8 cellular contexts compared by ENCODE assay signal in genomic region chr1:6246497-6247295, GRCh38. TPM values are rescaled to one million over a fixed set of nuclear protein-coding genes. Genes with fewer than 3 reads are reported as not detected.
DNase-seq lines count a peak whose midpoint lies in the region; ATAC-seq and TF ChIP-seq lines count a peak whose summit lies in the region.

No MANE protein-coding gene starts in this region.

- H4K8ac ChIP-seq in H9 (replicated peaks; ENCODE audit: insufficient read length, low read depth, low read length) = no peak overlapping the region

- no peaks in the 10 kb centered on the region for H3K36me3 Mint-ChIP-seq in H9 (ENCODE audit: insufficient read depth in 1 of 3, low read depth in 3 of 3)

- H3K27ac ChIP-seq in BLaER1 treated with 17β-estradiol and CSF1 and Interleukin-3, amounts not matched to agents 10 nM and 100 nM = no peak overlapping the region
- H3K27ac ChIP-seq in H9 (ENCODE audit: insufficient read length, low read depth, low read length) = no peak overlapping the region

- no peak overlapping the region for H2BK5ac ChIP-seq in H9 (ENCODE audit: insufficient read length, low read length)

- ATAC-seq in HG03039 (IDR thresholded peaks at IDR 0.05; ENCODE audit: unreplicated experiment) = no peak

- peak overlapping the region; percentile 78 to 83 for H3K4me3 Mint-ChIP-seq in H9

- H3K4me1 ChIP-seq in BLaER1 treated with 17β-estradiol and CSF1 and Interleukin-3, amounts not matched to agents 10 nM and 100 nM = peaks cover 35 to 83% (median 68%) of the 10 kb centered on the region in 10 experiments
- H3K4me1 ChIP-seq in H9 (ENCODE audit: insufficient read depth, low read length) = peaks cover 2% of the 10 kb centered on the region; the same call in 1 of the 2 replicates

- no peak overlapping the region for H2BK20ac ChIP-seq in H9 (ENCODE audit: low read depth, low read length, poor library complexity, severe bottlenecking)

- H3K9ac ChIP-seq in BLaER1 treated with 17β-estradiol and CSF1 and Interleukin-3, amounts not matched to agents 10 nM and 100 nM = no peak overlapping the region
- no peak overlapping the region for H3K9ac ChIP-seq in H9 (ENCODE audit: extremely low read depth, insufficient read length, low read length)

- H3T11ph ChIP-seq in H9 (ENCODE audit: low read length) = no peak overlapping the region

- DNase-seq in H9 = peak; percentile 94
- DNase-seq in NCI-H345 (lab: John Stamatoyannopoulos, UW) = peak; percentile 84
- DNase-seq in activated CD4-positive, alpha-beta T cell treated with anti-CD3 and anti-CD28 coated beads for 4 hours = peak; percentile 81
- peak; percentile 76 for DNase-seq in choroid plexus epithelial cell (ENCODE audit: low read depth)
- peak; percentile 95 for DNase-seq in left kidney (ENCODE audit: low read depth, low spot score)
- peak; percentile 83 for DNase-seq in stimulated activated CD4-positive, alpha-beta T cell treated with anti-CD3 and anti-CD28 coated beads, Interleukin-4, amount 100 ng/mL, for 1 hour

- H2AK5ac ChIP-seq in H9 (ENCODE audit: insufficient read length, low read length) = no peak overlapping the region

- H3K9me3 Mint-ChIP-seq in H9 = no peaks in the 10 kb centered on the region

- no peak overlapping the region for H2BK12ac ChIP-seq in H9 (ENCODE audit: insufficient read length, low read depth, low read length)

- no peak overlapping the region for H3K23ac ChIP-seq in H9 (ENCODE audit: insufficient read length, low read depth, low read length)

- H3K36me3 ChIP-seq in BLaER1 treated with 17β-estradiol and CSF1 and Interleukin-3, amounts not matched to agents 10 nM and 100 nM = peaks cover 0 to 1% (median 0%) of the 10 kb centered on the region in 11 experiments; a peak in 1 of 22 replicates

- H3K27me3 ChIP-seq in BLaER1 treated with 17β-estradiol and CSF1 and Interleukin-3, amounts not matched to agents 10 nM and 100 nM = peaks cover 79 to 98% (median 89%) of the 10 kb centered on the region in 11 experiments
- H3K27me3 ChIP-seq in H9 (ENCODE audit: insufficient read depth, low read length) = peaks cover 18% of the 10 kb centered on the region; the same call in 1 of the 2 replicates

- TF ChIP-seq CTCF in H9 (conservative IDR thresholded peaks at IDR 0.05) (peak; percentile 94), choroid plexus epithelial cell (conservative IDR thresholded peaks at IDR 0.05; ENCODE audit: low read depth, low read length) (peak; percentile 93)

- no peak overlapping the region for H3K4me3 ChIP-seq in BLaER1 treated with 17β-estradiol and CSF1 and Interleukin-3, amounts not matched to agents 10 nM and 100 nM
- H3K4me3 ChIP-seq in choroid plexus epithelial cell (ENCODE audit: low read depth, low read length) = no peak overlapping the region

- H2BK120ac ChIP-seq in H9 (ENCODE audit: low read depth, low read length, poor library complexity, severe bottlenecking) = no peak overlapping the region

- H3K9me3 ChIP-seq in BLaER1 treated with 17β-estradiol and CSF1 and Interleukin-3, amounts not matched to agents 10 nM and 100 nM (replicated peaks in 1 of 11) = no peaks in the 10 kb centered on the region
- no peaks in the 10 kb centered on the region for H3K9me3 ChIP-seq in H9 (ENCODE audit: control insufficient read depth, low read depth, low read length)

- H3K79me2 ChIP-seq in H9 (ENCODE audit: insufficient read depth, low read length) = no peaks in the 10 kb centered on the region

- no peak overlapping the region for H3K56ac ChIP-seq in H9 (ENCODE audit: insufficient read length, low read depth, low read length)

- H2BK15ac ChIP-seq in H9 (ENCODE audit: low read depth, low read length) = no peak overlapping the region

- H3K79me1 ChIP-seq in H9 (ENCODE audit: insufficient read depth, low read depth, low read length, poor library complexity, severe bottlenecking) = no peaks in the 10 kb centered on the region

- H3K23me2 ChIP-seq in H9 (ENCODE audit: insufficient read length, low read depth, low read length, poor library complexity, severe bottlenecking) = peaks cover 24% of the 10 kb centered on the region

- H4K91ac ChIP-seq in H9 (ENCODE audit: insufficient read length, low read depth, low read length) = no peak overlapping the region

- peak overlapping the region; percentile 55 to 94 (median 76) for H3K4me2 ChIP-seq in BLaER1 treated with 17β-estradiol and CSF1 and Interleukin-3, amounts not matched to agents 10 nM and 100 nM
- H3K4me2 ChIP-seq in H9 (ENCODE audit: insufficient read depth, insufficient read length, low read length) = peak overlapping the region; percentile 48

- peaks cover 27 to 28% of the 10 kb centered on the region in 2 experiments for H3K4me1 Mint-ChIP-seq in H9

- no peak overlapping the region for H3K18ac ChIP-seq in H9 (ENCODE audit: insufficient read length, low read depth, low read length)

- peaks cover 0 to 92% (median 67%) of the 10 kb centered on the region in 11 experiments; a peak in 19 of 22 replicates for H4K20me1 ChIP-seq in BLaER1 treated with 17β-estradiol and CSF1 and Interleukin-3, amounts not matched to agents 10 nM and 100 nM
- H4K20me1 ChIP-seq in H9 (ENCODE audit: control insufficient read depth, insufficient read depth, insufficient read length) = no peaks in the 10 kb centered on the region

- peaks cover 52% of the 10 kb centered on the region for H3K27me3 Mint-ChIP-seq in H9 (ENCODE audit: low read depth)

- no peak overlapping the region for H2AFZ ChIP-seq in H9 (ENCODE audit: low read length)

- H3K14ac ChIP-seq in H9 (ENCODE audit: insufficient read depth, low read length) = no peak overlapping the region

- H3K27ac Mint-ChIP-seq in H9 = peak overlapping the region in 1 of 3 experiments; percentile 76; a peak in 1 of 7 replicates

- no peak overlapping the region for H3K4ac ChIP-seq in H9 (ENCODE audit: low read depth, low read length)

- H4K5ac ChIP-seq in H9 (ENCODE audit: insufficient read length, low read depth, low read length) = no peak overlapping the region

- no CpG with 5 or more reads among the region's 28 CpGs for WGBS in H9 (ENCODE audit: extremely low coverage, insufficient read length, low lambda C conversion rate)

RNA-seq across cellular contexts. Expression of gene HES3, which starts 2.7 kb away (rescaled TPM):
- 89.9 and 93.4 TPM in 2 replicates for total RNA-seq in H9 (2021)

RNA-seq across cellular contexts. Expression of gene ICMT, which starts 10.9 kb away (rescaled TPM):
- total RNA-seq in H9 (2021) = 107 and 114 TPM in 2 replicates

RNA-seq across cellular contexts. Expression of gene GPR153, which starts 14.2 kb away (rescaled TPM):
- 8.9 and 9.6 TPM in 2 replicates for total RNA-seq in H9 (2021)

RNA-seq across cellular contexts. Expression of gene RNF207, which starts 40.8 kb away (rescaled TPM):
- 4.9 and 7.1 TPM in 2 replicates for total RNA-seq in H9 (2021)

RNA-seq across cellular contexts. Expression of gene RPL22, which starts 47.3 kb away (rescaled TPM):
- 547 and 582 TPM in 2 replicates for total RNA-seq in H9 (2021)
